Comparison of ENCODE assay signal across 25 cellular contexts in genomic region chr7:74069086-74069541, GRCh38. TPM values are rescaled to one million over a fixed set of nuclear protein-coding genes. Genes with fewer than 3 reads are reported as not detected.
DNase-seq lines count a peak whose midpoint lies in the region; ATAC-seq, FAIRE-seq and TF ChIP-seq lines count a peak whose summit lies in the region.
"Had no signal": no experiment of that assay in that cellular context is flagged by ENCODE, and none has a peak within 500 bp of the region (broad histone marks: within the 10 kb centered on the region; RNA-seq: fewer than 3 reads in every experiment).

No MANE protein-coding gene starts in this region.

- no peak overlapping the region for H2BK5ac ChIP-seq in IMR-90 (ENCODE audit: low read depth, low read length, poor library complexity, severe bottlenecking)

- in situ Hi-C loops in IMR-90 (cut with MboI; ENCODE audit: low sequenced_read_pairs) = no loop called here

- no peak overlapping the region for H3K4me3 Mint-ChIP-seq in MCF 10A (ENCODE audit: unreplicated experiment)
- H3K4me3 Mint-ChIP-seq: CD4-positive, CD25-positive, alpha-beta regulatory T cell; GM23338; HFFc6 had no signal

- no peak for TF ChIP-seq RAD21 in IMR-90 (IDR thresholded peaks at IDR 0.05; ENCODE audit: low read length)

- H3K14ac ChIP-seq in IMR-90 (replicated peaks; ENCODE audit: low read depth, low read length) = no peak overlapping the region

- H4K20me1 ChIP-seq in BLaER1 (no peaks in the 10 kb centered on the region), IMR-90 (ENCODE audit: insufficient read depth, low read length) (no peaks in the 10 kb centered on the region)

- H3K23ac ChIP-seq in IMR-90 (ENCODE audit: low read depth, low read length) = no peak overlapping the region

- no peak overlapping the region for H3K27ac Mint-ChIP-seq in MCF 10A (ENCODE audit: low read depth, unreplicated experiment)
- H3K27ac Mint-ChIP-seq: CD4-positive, CD25-positive, alpha-beta regulatory T cell; GM23338; HFFc6 had no signal

- dilution Hi-C loops in IMR-90 (cut with HindIII; ENCODE audit: low sequenced_read_pairs, unreplicated experiment) = no loop called here

- no peak overlapping the region for H4K5ac ChIP-seq in IMR-90 (ENCODE audit: low read depth, low read length)

- H3K27me3 Mint-ChIP-seq in MCF 10A (ENCODE audit: insufficient read depth, unreplicated experiment) = no peaks in the 10 kb centered on the region

- no peak overlapping the region for H2AFZ ChIP-seq in IMR-90 (replicated peaks; ENCODE audit: low read length, poor library complexity)

- no peaks in the 10 kb centered on the region for H3K27me3 ChIP-seq in BLaER1
- H3K27me3 ChIP-seq in IMR-90 (ENCODE audit: control insufficient read depth, insufficient read depth, low read length) = no peaks in the 10 kb centered on the region
- H3K27me3 ChIP-seq: BE2C, Peyer's patch had no signal

- H2AK5ac ChIP-seq in IMR-90 (ENCODE audit: low read depth, low read length) = no peak overlapping the region; the same call in 1 of the 2 replicates

- H2BK20ac ChIP-seq in IMR-90 (ENCODE audit: low read depth, low read length) = no peak overlapping the region

- no peak for TF ChIP-seq CTCF in IMR-90 (conservative IDR thresholded peaks at IDR 0.05; ENCODE audit: low read depth, low read length)
- TF ChIP-seq CTCF in kidney (IDR thresholded peaks at IDR 0.05; ENCODE audit: borderline replicate concordance, extremely low read depth, insufficient read depth) = no peak
- TF ChIP-seq CTCF in MCF 10A (IDR thresholded peaks at IDR 0.05; ENCODE audit: unreplicated experiment) = no peak
- TF ChIP-seq CTCF in coronary artery (IDR thresholded peaks at IDR 0.05) = no peak

- peak overlapping the region; percentile 72 for H2AK9ac ChIP-seq in IMR-90 (replicated peaks; ENCODE audit: low read depth, low read length, poor library complexity)

- no peak for ATAC-seq in IMR-90 (ENCODE audit: low read depth)

- H3K9ac ChIP-seq in BLaER1 = no peak overlapping the region
- no peak overlapping the region for H3K9ac ChIP-seq in IMR-90 (ENCODE audit: low read depth, low read length)
- H3K9ac ChIP-seq in kidney (ENCODE audit: low read length in 2 of 2) = no peak overlapping the region

- intact Hi-C loops in IMR-90 (cut with micrococcal nuclease) (loop anchor here (2.0 to 10.0 kb wide), 3 partner anchors 113 to 332 kb away; partner anchors contain the start of gene TMEM270), kidney (cut with DNase I) (no loop called here), posterior vena cava (cut with DNase I) (loop anchor here in 1 of 2 donors (10.0 kb wide), 1 partner anchor 326 kb away; no protein-coding TSS in a partner anchor), MCF 10A (cut with micrococcal nuclease) (loop anchor here (2.0 kb wide), 2 partner anchors 106 to 332 kb away; partner anchors contain the start of gene EIF4H)

- no peaks in the 10 kb centered on the region for H3K9me3 Mint-ChIP-seq in MCF 10A (ENCODE audit: unreplicated experiment)
- H3K9me3 Mint-ChIP-seq: GM23338, HFFc6 had no signal

- WGBS in IMR-90 (ENCODE audit: extremely low coverage in 2 of 2, insufficient read length in 1 of 2), 2 experiments = 88% methylated on average over 11 of the region's 16 CpGs; no CpG with 5 or more reads in 1 of the 2 experiments

- H3K18ac ChIP-seq in IMR-90 (ENCODE audit: low read depth, low read length) = no peak overlapping the region

- H3K4me1 Mint-ChIP-seq in MCF 10A (ENCODE audit: insufficient read depth, unreplicated experiment) = no peaks in the 10 kb centered on the region
- H3K4me1 Mint-ChIP-seq: CD4-positive, CD25-positive, alpha-beta regulatory T cell had no signal

- no peak overlapping the region for H4K8ac ChIP-seq in IMR-90 (ENCODE audit: low read depth in 2 of 2, low read length in 2 of 2)

- H4K91ac ChIP-seq in IMR-90 (ENCODE audit: insufficient read depth, low read depth, low read length) = no peak overlapping the region

- no peak overlapping the region for H2BK15ac ChIP-seq in IMR-90 (ENCODE audit: low read depth, low read length)

- H3K36me3 ChIP-seq in BLaER1 (no peaks in the 10 kb centered on the region), IMR-90 (ENCODE audit: control insufficient read depth, insufficient read depth, low read length) (no peaks in the 10 kb centered on the region), kidney (ENCODE audit: control insufficient read depth in 1 of 2, insufficient read depth in 2 of 2, low read length in 2 of 2) (no peaks in the 10 kb centered on the region)
- H3K36me3 ChIP-seq: BE2C, HAP-1, Peyer's patch had no signal

- CTCF ChIA-PET in IMR-90 (lab: Yijun Ruan, JAX) = interaction anchor here (1.1 kb wide), 1 partner anchor 137 kb away, joined by 3 read pairs; no protein-coding TSS in a partner anchor
- CTCF ChIA-PET in MCF 10A (lab: Yijun Ruan, JAX) = interaction anchor here (1.1 to 4.4 kb wide), 13 partner anchors 8 to 332 kb away, joined by 3 to 36 read pairs (median 11); no protein-coding TSS in a partner anchor

- no peaks in the 10 kb centered on the region for H3K36me3 Mint-ChIP-seq in MCF 10A (ENCODE audit: insufficient read depth, unreplicated experiment)
- H3K36me3 Mint-ChIP-seq: CD4-positive, CD25-positive, alpha-beta regulatory T cell had no signal

- H3K4ac ChIP-seq in IMR-90 (ENCODE audit: low read depth, low read length) = no peak overlapping the region

- DNase-seq in IMR-90 = no peak
- DNase-seq in kidney = peak; percentile 69
- peak; percentile 82 for DNase-seq in posterior vena cava (ENCODE audit: low spot score)
- no peak for DNase-seq in MCF 10A (ENCODE audit: unreplicated experiment)
- DNase-seq in coronary artery (ENCODE audit: low spot score) = no peak
- no peak for DNase-seq in NCI-H187 treated with DMSO at 0.1 percent for 48 hours (lab: John Stamatoyannopoulos, UW)
- DNase-seq in C1 segment of cervical spinal cord (lab: John Stamatoyannopoulos, UW) = no peak
- DNase-seq: BE2C; CD4-positive, CD25-positive, alpha-beta regulatory T cell; DMS153; DND-41; HFFc6; KG1; MM.1S; NCI-H2029 treated with DMSO at 0.1 percent for 48 hours; NCI-H2227 treated with DMSO at 0.1 percent for 48 hours; NCI-H69; OCI-M1; SIG-M5 had no signal

- no peak for FAIRE-seq in kidney (lab: Jason Lieb, UNC)

- H3K56ac ChIP-seq in IMR-90 (ENCODE audit: extremely low read depth, insufficient read depth, low read length) = no peak overlapping the region

- no peak for TF ChIP-seq POLR2A in IMR-90 (IDR thresholded peaks at IDR 0.05; ENCODE audit: low read depth, low read length)

- H3K4me1 ChIP-seq in BLaER1 = peaks cover 5% of the 10 kb centered on the region
- no peaks in the 10 kb centered on the region for H3K4me1 ChIP-seq in IMR-90 (ENCODE audit: control insufficient read depth, insufficient read depth, low read length)
- H3K4me1 ChIP-seq in kidney (ENCODE audit: control insufficient read depth in 1 of 2, insufficient read depth in 1 of 2, low read depth in 1 of 2, low read length in 2 of 2) = no peaks in the 10 kb centered on the region
- H3K4me1 ChIP-seq: BE2C, HAP-1, Peyer's patch had no signal

- no peak overlapping the region for H3K4me2 ChIP-seq in BLaER1
- H3K4me2 ChIP-seq in IMR-90 (ENCODE audit: low read depth, low read length) = no peak overlapping the region
- H3K4me2 ChIP-seq: GM23338 had no signal

- H3K27ac ChIP-seq in BLaER1 = 0 out of 2 replicates have a peak overlapping the region, but pooled peaks have one; percentile 9
- no peak overlapping the region for H3K27ac ChIP-seq in IMR-90 (ENCODE audit: insufficient read depth, low read length)
- no peak overlapping the region for H3K27ac ChIP-seq in kidney (ENCODE audit: low read depth in 2 of 2, low read length in 2 of 2)
- peak overlapping the region in 1 of 2 donors; percentile 78 for H3K27ac ChIP-seq in coronary artery
- H3K27ac ChIP-seq: Peyer's patch, SK-N-MC had no signal

- H2BK120ac ChIP-seq in IMR-90 (ENCODE audit: low read depth, low read length) = no peak overlapping the region

- no peaks in the 10 kb centered on the region for H3K9me3 ChIP-seq in BLaER1
- no peaks in the 10 kb centered on the region for H3K9me3 ChIP-seq in IMR-90 (ENCODE audit: control insufficient read depth, insufficient read depth, low read length)
- no peaks in the 10 kb centered on the region for H3K9me3 ChIP-seq in kidney (ENCODE audit: control insufficient read depth in 1 of 2, low read length in 2 of 2)
- H3K9me3 ChIP-seq: BE2C, HAP-1, Peyer's patch had no signal

- H3K4me3 ChIP-seq in BLaER1 (no peak overlapping the region), IMR-90 (ENCODE audit: insufficient read depth, low read depth, low read length) (no peak overlapping the region), kidney (ENCODE audit: low read length in 2 of 2) (no peak overlapping the region), coronary artery (no peak overlapping the region)
- H3K4me3 ChIP-seq: GM23338, HAP-1, Peyer's patch, SK-N-MC had no signal

- no peaks in the 10 kb centered on the region for H3K9me1 ChIP-seq in IMR-90 (ENCODE audit: insufficient read depth, low read length)

- POLR2A ChIA-PET in IMR-90 (lab: Charles Lee; ENCODE audit: unreplicated experiment) = no interaction called here
- POLR2A ChIA-PET in MCF 10A (lab: Yijun Ruan, JAX) = interaction anchor here (0.9 to 2.1 kb wide), 3 partner anchors 10 to 195 kb away, joined by 3 to 8 read pairs (median 5); partner anchors contain the start of gene EIF4H

- no TSS peak for BruUV-seq in IMR-90 (replicated peaks; lab: Mats Ljungman, UMichigan)
- no TSS peak for BruUV-seq in MCF 10A (replicated peaks; lab: Mats Ljungman, UMichigan)

- H3K79me1 ChIP-seq in IMR-90 (ENCODE audit: low read depth in 1 of 2, low read length in 2 of 2) = no peaks in the 10 kb centered on the region

TF ChIP-seq in IMR-90, 13 proteins besides CTCF, POLR2A, EP300 and RAD21 (continues in another document):
- no peak for TF ChIP-seq MAZ (IDR thresholded peaks at IDR 0.05; ENCODE audit: borderline replicate concordance, low read depth, low read length)

RNA-seq across cellular contexts. Expression of gene LIMK1, which starts 14.5 kb away (rescaled TPM):
- total RNA-seq in IMR-90 (2012; rRNA removed) (22.2 and 25.8 TPM in 2 replicates), kidney (23.8 TPM), posterior vena cava (10 to 100 TPM; 19.4 to 22.3 TPM), MCF 10A (2022) (21.4 and 23.4 TPM in 2 replicates)
- polyA plus RNA-seq in IMR-90 (2012; rRNA removed) (48.0 and 57.4 TPM in 2 replicates), kidney (ENCODE audit: insufficient read depth, low read depth, low replicate concordance) (9.1 TPM)
- polyA plus RNA-seq in IMR-90 (2012; cell fraction: cytosol; rRNA removed) = 52.2 and 59.2 TPM in 2 replicates
- 33.9 and 73.0 TPM in 2 replicates for polyA plus RNA-seq in IMR-90 (2012; cell fraction: nucleus; rRNA removed; ENCODE audit: low replicate concordance)

RNA-seq across cellular contexts. Expression of gene ELN, which starts 41.1 kb away (rescaled TPM):
- total RNA-seq in IMR-90 (2012; rRNA removed) (1.9 and 2.2 TPM in 2 replicates), kidney (44.8 TPM), posterior vena cava (100 to 1,000 TPM; 354 to 999 TPM), MCF 10A (2022) (not detected in 2 replicates)
- polyA plus RNA-seq in IMR-90 (2012; rRNA removed) (14.3 and 15.3 TPM in 2 replicates), kidney (ENCODE audit: insufficient read depth, low read depth, low replicate concordance) (14.9 TPM)
- polyA plus RNA-seq in IMR-90 (2012; cell fraction: cytosol; rRNA removed) = 9.6 and 12.3 TPM in 2 replicates
- 5.9 and 15.2 TPM in 2 replicates for polyA plus RNA-seq in IMR-90 (2012; cell fraction: nucleus; rRNA removed; ENCODE audit: low replicate concordance)
- total RNA-seq: NCI-H460 had no signal
- polyA plus RNA-seq: CD4-positive, CD25-positive, alpha-beta regulatory T cell had no signal

Comparison
In these comparisons a context has a peak if more than half of its experiments do, and no peak if none do; other contexts are left out.
1. DNase-seq: peak in kidney (single experiment) and posterior vena cava (single experiment); none in IMR-90 (single experiment), MCF 10A (single experiment), coronary artery (single experiment), NCI-H187 treated with DMSO at 0.1 percent for 48 hours (single experiment) and C1 segment of cervical spinal cord (0 of 14).
2. RNA of gene ELN, which starts 41.1 kb away (total RNA-seq): 354 to 999 TPM in posterior vena cava and 44.8 TPM in kidney (single experiment); 1.9 to 2.2 TPM in IMR-90 and not detected in MCF 10A; every median in the first group is over 10 times any median in the second.